9 cellular contexts compared by ENCODE assay signal in genomic region chr3:61562810-61563613, GRCh38. TPM values are rescaled to one million over a fixed set of nuclear protein-coding genes. Genes with fewer than 3 reads are reported as not detected.
A peak's percentile ranks its signal among the peaks of the same experiment; 100 is the strongest.
DNase-seq lines count a peak whose midpoint lies in the region; ATAC-seq and TF ChIP-seq lines count a peak whose summit lies in the region.
"Had no signal": no experiment of that assay in that cellular context is flagged by ENCODE, and none has a peak within 500 bp of the region (broad histone marks: within the 10 kb centered on the region; RNA-seq: fewer than 3 reads in every experiment).

No MANE protein-coding gene starts in this region.

- ATAC-seq in HG03457 (IDR thresholded peaks at IDR 0.05; ENCODE audit: unreplicated experiment) = no peak
- no peak for ATAC-seq in GM18520 (IDR thresholded peaks at IDR 0.05; ENCODE audit: unreplicated experiment)

- peak overlapping the region; percentile 84 for H3K4me3 ChIP-seq in muscle layer of colon (ENCODE audit: low read depth in 1 of 2, low read length in 2 of 2)

- peaks cover 17% of the 10 kb centered on the region for H3K4me1 ChIP-seq in muscle layer of colon (ENCODE audit: insufficient read depth, low read length)

- no peaks in the 10 kb centered on the region for H3K9me3 Mint-ChIP-seq in endothelial cell (ENCODE audit: unreplicated experiment)

- TF ChIP-seq CTCF in endothelial cell (IDR thresholded peaks at IDR 0.05; ENCODE audit: unreplicated experiment) = no peak

- peaks cover 10% of the 10 kb centered on the region for H3K27me3 Mint-ChIP-seq in endothelial cell (ENCODE audit: unreplicated experiment)

- no peaks in the 10 kb centered on the region for H3K36me3 ChIP-seq in muscle layer of colon (ENCODE audit: insufficient read depth, low read length)
- H3K36me3 ChIP-seq: neutrophil had no signal

- H3K9ac ChIP-seq in muscle layer of colon (ENCODE audit: low read length) = peak overlapping the region; percentile 82

- H3K4me3 Mint-ChIP-seq in endothelial cell (ENCODE audit: unreplicated experiment) = peak overlapping the region; percentile 99

- H3K36me3 Mint-ChIP-seq in endothelial cell (ENCODE audit: low read depth, unreplicated experiment) = no peaks in the 10 kb centered on the region

- H3K4me1 Mint-ChIP-seq in endothelial cell (ENCODE audit: unreplicated experiment) = peaks cover 18% of the 10 kb centered on the region

- H3K27ac ChIP-seq in muscle layer of colon (ENCODE audit: low read depth, low read length) = peak overlapping the region; percentile 93
- H3K27ac ChIP-seq: neutrophil had no signal

- H3K9me3 ChIP-seq in muscle layer of colon (ENCODE audit: low read length) = no peaks in the 10 kb centered on the region
- H3K9me3 ChIP-seq: neutrophil had no signal

- DNase-seq in EH (ENCODE audit: low read depth) (peak; percentile 54), NCI-H69 (lab: John Stamatoyannopoulos, UW) (peak; percentile 55), endothelial cell (ENCODE audit: low spot score) (peak; percentile 53), DMS114 treated with DMSO at 0.1 percent for 48 hours (lab: John Stamatoyannopoulos, UW; ENCODE audit: unreplicated experiment) (no peak), GF-D8 (lab: John Stamatoyannopoulos, UW) (no peak)

- no peak overlapping the region for H3K27ac Mint-ChIP-seq in endothelial cell (ENCODE audit: unreplicated experiment)

- H3K27me3 ChIP-seq in muscle layer of colon (ENCODE audit: control insufficient read depth in 1 of 2, insufficient read depth in 2 of 2, low read length in 2 of 2) = no peaks in the 10 kb centered on the region

RNA-seq across cellular contexts. Expression of gene PTPRG, which starts 1.6 kb away (rescaled TPM):
- total RNA-seq in endothelial cell (ENCODE audit: unreplicated experiment) = 80.7 TPM

Comparison
In these comparisons a context has a peak if more than half of its experiments do, and no peak if none do; other contexts are left out.
1. DNase-seq: peak in EH (single experiment), NCI-H69 (single experiment) and endothelial cell (single experiment); none in DMS114 treated with DMSO at 0.1 percent for 48 hours (single experiment) and GF-D8 (single experiment).